ENCODE assay signal across 8 cellular contexts in genomic region chr10:26857991-26858706, GRCh38. TPM values are rescaled to one million over a fixed set of nuclear protein-coding genes. Genes with fewer than 3 reads are reported as not detected.
DNase-seq lines count a peak whose midpoint lies in the region; ATAC-seq and TF ChIP-seq lines count a peak whose summit lies in the region.

No MANE protein-coding gene starts in this region.

- no peak for TF ChIP-seq POLR2A in gastrocnemius medialis (IDR thresholded peaks at IDR 0.05)

- H3K36me3 Mint-ChIP-seq in CD8-positive, alpha-beta T cell = peaks cover 22% of the 10 kb centered on the region
- H3K36me3 Mint-ChIP-seq in effector memory CD8-positive, alpha-beta T cell (ENCODE audit: insufficient read depth) = peaks cover 28% of the 10 kb centered on the region

- H3K9me3 ChIP-seq in CD8-positive, alpha-beta T cell (ENCODE audit: low read length) = no peaks in the 10 kb centered on the region
- no peaks in the 10 kb centered on the region for H3K9me3 ChIP-seq in gastrocnemius medialis

- no peaks in the 10 kb centered on the region for H3K36me3 ChIP-seq in CD8-positive, alpha-beta T cell (ENCODE audit: insufficient read depth, low read length)
- no peaks in the 10 kb centered on the region for H3K36me3 ChIP-seq in gastrocnemius medialis

- H3K4me1 Mint-ChIP-seq in CD8-positive, alpha-beta T cell (ENCODE audit: low read depth) = peaks cover 50% of the 10 kb centered on the region
- H3K4me1 Mint-ChIP-seq in effector memory CD8-positive, alpha-beta T cell (ENCODE audit: low read depth in 2 of 2) = peaks cover 38 to 49% of the 10 kb centered on the region in 2 donors

- intact Hi-C loops in CD8-positive, alpha-beta T cell (cut with DNase I, micrococcal nuclease) = loop anchor here (5.0 to 10.0 kb wide), 4 partner anchors 36 to 1677 kb away; partner anchors contain the start of genes APBB1IP (in 1 of the 2) and WAC (in 1 of the 2)
- intact Hi-C loops in gastrocnemius medialis (cut with DNase I; ENCODE audit: low total_unique reads) = loop anchor here (10.0 kb wide), 1 partner anchor 1817 kb away; the partner anchor contains the start of gene BAMBI

- POLR2A ChIA-PET in CD8-positive, alpha-beta T cell (lab: Charles Lee) = no interaction called here

- no peak for DNase-seq in CD8-positive, alpha-beta T cell
- DNase-seq in Jurkat, Clone E6-1 (ENCODE audit: low read depth, low spot score) = no peak
- DNase-seq in effector memory CD8-positive, alpha-beta T cell = no peak
- DNase-seq in gastrocnemius medialis (no peak), NCI-H1436 (lab: John Stamatoyannopoulos, UW) (no peak), ureter (ENCODE audit: low spot score) (no peak), NCI-H2029 (lab: John Stamatoyannopoulos, UW) (no peak)

- CTCF ChIA-PET in CD8-positive, alpha-beta T cell (lab: Charles Lee) = no interaction called here

- ATAC-seq in CD8-positive, alpha-beta T cell = no peak
- ATAC-seq in GM19438 (IDR thresholded peaks at IDR 0.05; ENCODE audit: low read depth, unreplicated experiment) (peak; percentile 26), gastrocnemius medialis (no peak)
- no peak for ATAC-seq in effector memory CD8-positive, alpha-beta T cell (replicated peaks)

- no peaks in the 10 kb centered on the region for H3K27me3 Mint-ChIP-seq in CD8-positive, alpha-beta T cell (ENCODE audit: low read depth)
- peaks cover 3% of the 10 kb centered on the region in 2 donors for H3K27me3 Mint-ChIP-seq in effector memory CD8-positive, alpha-beta T cell

- peak overlapping the region; percentile 79 for H3K27ac Mint-ChIP-seq in CD8-positive, alpha-beta T cell
- peak overlapping the region; percentile 95 to 98 for H3K27ac Mint-ChIP-seq in effector memory CD8-positive, alpha-beta T cell

- H3K4me3 Mint-ChIP-seq in CD8-positive, alpha-beta T cell = peak overlapping the region; percentile 95
- H3K4me3 Mint-ChIP-seq in effector memory CD8-positive, alpha-beta T cell = peak overlapping the region; percentile 88 to 98

- no peaks in the 10 kb centered on the region for H3K9me3 Mint-ChIP-seq in CD8-positive, alpha-beta T cell
- no peaks in the 10 kb centered on the region for H3K9me3 Mint-ChIP-seq in effector memory CD8-positive, alpha-beta T cell

- in situ Hi-C loops in gastrocnemius medialis (cut with MboI; ENCODE audit: low sequenced_read_pairs in 4 of 4) = loop anchor here in 2 of 4 donors (25.0 kb wide), 2 partner anchors 146 to 379 kb away; partner anchors contain the start of gene ACBD5 (in 1 of the 2)

- no peak for TF ChIP-seq CTCF in CD8-positive, alpha-beta T cell (IDR thresholded peaks at IDR 0.05)
- no peak for TF ChIP-seq CTCF in gastrocnemius medialis (IDR thresholded peaks at IDR 0.05 in 4 of 5, conservative IDR thresholded peaks at IDR 0.05 in 1 of 5)

- no peaks in the 10 kb centered on the region for H3K27me3 ChIP-seq in CD8-positive, alpha-beta T cell (ENCODE audit: insufficient read depth, low read length)
- no peaks in the 10 kb centered on the region for H3K27me3 ChIP-seq in gastrocnemius medialis

- no peak overlapping the region for H3K27ac ChIP-seq in CD8-positive, alpha-beta T cell (ENCODE audit: low read depth, low read length)
- peak overlapping the region; percentile 92 to 99 (median 98) for H3K27ac ChIP-seq in gastrocnemius medialis

- peaks cover 48% of the 10 kb centered on the region for H3K4me1 ChIP-seq in CD8-positive, alpha-beta T cell (ENCODE audit: insufficient read depth, low read length)
- peaks cover 43% of the 10 kb centered on the region in 2 donors for H3K4me1 ChIP-seq in gastrocnemius medialis

- no peak overlapping the region for H3K4me3 ChIP-seq in CD8-positive, alpha-beta T cell (ENCODE audit: low read depth, low read length)
- peak overlapping the region; percentile 86 for H3K4me3 ChIP-seq in Jurkat, Clone E6-1 (ENCODE audit: low read length)
- H3K4me3 ChIP-seq in gastrocnemius medialis = peak overlapping the region in 2 of 4 donors; percentile 91 to 99

RNA-seq across cellular contexts. Expression of gene ABI1, which starts 2.6 kb away (rescaled TPM):
- 10 to 100 TPM; 91.6 to 94.5 TPM for total RNA-seq in CD8-positive, alpha-beta T cell
- 45.2 TPM for polyA plus RNA-seq in Jurkat, Clone E6-1 (2012; ENCODE audit: insufficient read depth, insufficient read length)
- total RNA-seq in gastrocnemius medialis = 10 to 100 TPM; 20.9 to 32.6 (median 28.3) TPM
- total RNA-seq in ureter = 69.2 TPM
